12 cellular contexts compared by ENCODE assay signal in genomic region chr18:9802774-9803697, GRCh38.
A peak's percentile ranks its signal among the peaks of the same experiment; 100 is the strongest.
DNase-seq lines count a peak whose midpoint lies in the region; TF ChIP-seq lines count a peak whose summit lies in the region.
"Had no signal": no experiment of that assay in that cellular context is flagged by ENCODE, and none has a peak within 500 bp of the region (broad histone marks: within the 10 kb centered on the region; RNA-seq: fewer than 3 reads in every experiment).

No MANE protein-coding gene starts in this region.

- POLR2A ChIA-PET in CD8-positive, alpha-beta memory T cell (lab: Charles Lee) = no interaction called here
- POLR2A ChIA-PET in PC-9 (lab: Charles Lee; ENCODE audit: unreplicated experiment) = interaction anchor here (0.6 to 0.7 kb wide), 2 partner anchors 35 to 134 kb away, joined by 3 to 5 read pairs; no protein-coding TSS in a partner anchor

- H3K27me3 Mint-ChIP-seq in CD8-positive, alpha-beta memory T cell = peaks cover 0 to 43% of the 10 kb centered on the region in 2 donors
- H3K27me3 Mint-ChIP-seq in osteocyte (ENCODE audit: unreplicated experiment) = no peaks in the 10 kb centered on the region
- H3K27me3 Mint-ChIP-seq in activated naive CD4-positive, alpha-beta T cell treated with anti-CD3 and anti-CD28 coated beads for 36 hours (ENCODE audit: low read depth) = peaks cover 2% of the 10 kb centered on the region

- CTCF ChIA-PET in CD8-positive, alpha-beta memory T cell (lab: Charles Lee) = no interaction called here
- CTCF ChIA-PET in PC-9 (lab: Charles Lee) = interaction anchor here (0.6 to 0.7 kb wide), 2 partner anchors 101 to 468 kb away, joined by 6 to 7 read pairs; no protein-coding TSS in a partner anchor
- CTCF ChIA-PET in activated naive CD4-positive, alpha-beta T cell treated with anti-CD3 and anti-CD28 coated beads for 36 hours (lab: Charles Lee) = no interaction called here

- BruUV-seq in PC-9 (replicated peaks; lab: Mats Ljungman, UMichigan) = no TSS peak

- TF ChIP-seq EP300 in esophagus muscularis mucosa (IDR thresholded peaks at IDR 0.05) = no peak

- no peaks in the 10 kb centered on the region for H3K4me1 Mint-ChIP-seq in CD8-positive, alpha-beta memory T cell
- H3K4me1 Mint-ChIP-seq in osteocyte (ENCODE audit: unreplicated experiment) = peaks cover 53% of the 10 kb centered on the region
- H3K4me1 Mint-ChIP-seq in activated naive CD4-positive, alpha-beta T cell treated with anti-CD3 and anti-CD28 coated beads for 36 hours (ENCODE audit: low read depth) = no peaks in the 10 kb centered on the region
- H3K4me1 Mint-ChIP-seq: activated naive CD8-positive, alpha-beta T cell treated with anti-CD3 and anti-CD28 coated beads, Interleukin-2, amount 10 ng/mL, durations not matched to agents 7 days and 5 days had no signal

- WGBS in esophagus muscularis mucosa = 76% methylated on average over 6 of the region's 6 CpGs

- no peak overlapping the region for H3K4me3 ChIP-seq in CD8-positive, alpha-beta memory T cell (ENCODE audit: low read length)
- H3K4me3 ChIP-seq in PC-9 (no peak overlapping the region), esophagus muscularis mucosa (no peak overlapping the region)
- H3K4me3 ChIP-seq: BLaER1, SJSA1 had no signal

- no peak for DNase-seq in CD8-positive, alpha-beta memory T cell
- DNase-seq in PC-9 (no peak), esophagus muscularis mucosa (ENCODE audit: extremely low spot score) (no peak), osteocyte (ENCODE audit: extremely low spot score, unreplicated experiment) (no peak), NCI-H510A treated with DMSO at 0.1 percent for 48 hours (lab: John Stamatoyannopoulos, UW) (no peak), anterior cingulate cortex (lab: John Stamatoyannopoulos, UW) (no peak), nucleus accumbens (lab: John Stamatoyannopoulos, UW) (no peak)
- no peak for DNase-seq in activated naive CD4-positive, alpha-beta T cell treated with anti-CD3 and anti-CD28 coated beads for 36 hours
- DNase-seq: activated CD4-positive, alpha-beta T cell treated with anti-CD3 and anti-CD28 coated beads for 48 hours; activated naive CD8-positive, alpha-beta T cell treated with anti-CD3 and anti-CD28 coated beads, Interleukin-2, amount 10 ng/mL, durations not matched to agents 7 days and 5 days had no signal

- H3K9me3 ChIP-seq in CD8-positive, alpha-beta memory T cell (ENCODE audit: low read length) = no peaks in the 10 kb centered on the region
- H3K9me3 ChIP-seq in PC-9 (ENCODE audit: insufficient read depth, low read depth) (no peaks in the 10 kb centered on the region), esophagus muscularis mucosa (no peaks in the 10 kb centered on the region)
- H3K9me3 ChIP-seq: SJSA1 had no signal

- peaks cover 0 to 1% (median 0%) of the 10 kb centered on the region in 5 donors for H3K9me3 Mint-ChIP-seq in CD8-positive, alpha-beta memory T cell
- no peaks in the 10 kb centered on the region for H3K9me3 Mint-ChIP-seq in osteocyte (ENCODE audit: unreplicated experiment)
- H3K9me3 Mint-ChIP-seq in activated naive CD4-positive, alpha-beta T cell treated with anti-CD3 and anti-CD28 coated beads for 36 hours = no peaks in the 10 kb centered on the region
- H3K9me3 Mint-ChIP-seq: activated naive CD8-positive, alpha-beta T cell treated with anti-CD3 and anti-CD28 coated beads, Interleukin-2, amount 10 ng/mL, durations not matched to agents 7 days and 5 days had no signal

- H3K36me3 ChIP-seq in CD8-positive, alpha-beta memory T cell (ENCODE audit: insufficient read depth, low read length) = no peaks in the 10 kb centered on the region
- H3K36me3 ChIP-seq in PC-9 (ENCODE audit: low read depth) = no peaks in the 10 kb centered on the region
- no peaks in the 10 kb centered on the region for H3K36me3 ChIP-seq in esophagus muscularis mucosa
- H3K36me3 ChIP-seq: BLaER1 had no signal

- H3K79me2 ChIP-seq in PC-9 (ENCODE audit: low read depth) = no peaks in the 10 kb centered on the region

- no peaks in the 10 kb centered on the region for H3K36me3 Mint-ChIP-seq in CD8-positive, alpha-beta memory T cell
- peaks cover 15% of the 10 kb centered on the region for H3K36me3 Mint-ChIP-seq in osteocyte (ENCODE audit: unreplicated experiment)
- no peaks in the 10 kb centered on the region for H3K36me3 Mint-ChIP-seq in activated naive CD4-positive, alpha-beta T cell treated with anti-CD3 and anti-CD28 coated beads for 36 hours (ENCODE audit: low read depth)

- 0 out of 2 replicates have a peak overlapping the region, but pooled peaks have one; percentile 23 for H3K4me2 ChIP-seq in PC-9

- H3K9me2 ChIP-seq in PC-9 (ENCODE audit: insufficient read depth) = no peaks in the 10 kb centered on the region

- H4K20me1 ChIP-seq in PC-9 (ENCODE audit: insufficient read depth) = no peaks in the 10 kb centered on the region
- H4K20me1 ChIP-seq: BLaER1 had no signal

- no peaks in the 10 kb centered on the region for H3K27me3 ChIP-seq in CD8-positive, alpha-beta memory T cell (ENCODE audit: insufficient read depth, low read length, poor library complexity, severe bottlenecking)
- H3K27me3 ChIP-seq in PC-9 (ENCODE audit: insufficient read depth, low read depth) = no peaks in the 10 kb centered on the region
- no peaks in the 10 kb centered on the region for H3K27me3 ChIP-seq in esophagus muscularis mucosa
- H3K27me3 ChIP-seq: BLaER1, SJSA1 had no signal

- no peaks in the 10 kb centered on the region for H3K4me1 ChIP-seq in CD8-positive, alpha-beta memory T cell (ENCODE audit: insufficient read depth, low read length)
- peaks cover 15% of the 10 kb centered on the region for H3K4me1 ChIP-seq in PC-9 (replicated peaks; ENCODE audit: insufficient read depth)
- H3K4me1 ChIP-seq in esophagus muscularis mucosa = peaks cover 22 to 60% (median 51%) of the 10 kb centered on the region in 4 donors

- no peak overlapping the region for H2AFZ ChIP-seq in PC-9

- H3K27ac Mint-ChIP-seq in CD8-positive, alpha-beta memory T cell = no peak overlapping the region
- peak overlapping the region; percentile 94 for H3K27ac Mint-ChIP-seq in osteocyte (ENCODE audit: unreplicated experiment)
- H3K27ac Mint-ChIP-seq in activated naive CD4-positive, alpha-beta T cell treated with anti-CD3 and anti-CD28 coated beads for 36 hours = no peak overlapping the region
- H3K27ac Mint-ChIP-seq: activated naive CD8-positive, alpha-beta T cell treated with anti-CD3 and anti-CD28 coated beads, Interleukin-2, amount 10 ng/mL, durations not matched to agents 7 days and 5 days had no signal

- H3K27ac ChIP-seq in CD8-positive, alpha-beta memory T cell (ENCODE audit: low read depth, low read length) = peak overlapping the region; percentile 88
- H3K27ac ChIP-seq in PC-9 (no peak overlapping the region; the same call in 1 of the 2 replicates), esophagus muscularis mucosa (replicated peaks in 1 of 4) (peak overlapping the region; percentile 70 to 74 (median 72))
- H3K27ac ChIP-seq: BLaER1, SJSA1 had no signal

- H3F3A ChIP-seq in PC-9 (ENCODE audit: insufficient read depth, low read depth) = peaks cover 4% of the 10 kb centered on the region; the same call in 1 of the 2 replicates

- no peak for TF ChIP-seq POLR2A in esophagus muscularis mucosa (IDR thresholded peaks at IDR 0.05; ENCODE audit: low read depth)

- no peak for TF ChIP-seq CTCF in PC-9 (conservative IDR thresholded peaks at IDR 0.05)
- TF ChIP-seq CTCF in esophagus muscularis mucosa (IDR thresholded peaks at IDR 0.05) = no peak
- no peak for TF ChIP-seq CTCF in osteocyte (IDR thresholded peaks at IDR 0.05)

- H3K4me3 Mint-ChIP-seq in CD8-positive, alpha-beta memory T cell = no peak overlapping the region
- peak overlapping the region; percentile 44 for H3K4me3 Mint-ChIP-seq in osteocyte (ENCODE audit: unreplicated experiment)
- H3K4me3 Mint-ChIP-seq in activated naive CD4-positive, alpha-beta T cell treated with anti-CD3 and anti-CD28 coated beads for 36 hours = no peak overlapping the region
- H3K4me3 Mint-ChIP-seq: activated naive CD8-positive, alpha-beta T cell treated with anti-CD3 and anti-CD28 coated beads, Interleukin-2, amount 10 ng/mL, durations not matched to agents 7 days and 5 days had no signal

- intact Hi-C loops in PC-9 (cut with micrococcal nuclease; ENCODE audit: unreplicated experiment) (no loop called here), esophagus muscularis mucosa (cut with DNase I) (loop anchor here (5.0 kb wide), 1 partner anchor 149 kb away; no protein-coding TSS in a partner anchor)
- intact Hi-C loops in activated naive CD4-positive, alpha-beta T cell treated with anti-CD3 and anti-CD28 coated beads for 36 hours (cut with micrococcal nuclease) = no loop called here
